Comparison of ENCODE assay signal across 8 cellular contexts in genomic region chr6:58000233-58000632, GRCh38.
A peak's percentile ranks its signal among the peaks of the same experiment; 100 is the strongest.
DNase-seq lines count a peak whose midpoint lies in the region; ATAC-seq, FAIRE-seq and TF ChIP-seq lines count a peak whose summit lies in the region.
"Not testable (repeated sequence)": the region's sequence is repeated elsewhere in the genome, so short reads cannot be mapped to it uniquely, and the experiment has no call there.

No MANE protein-coding gene starts in this region.

- not testable (repeated sequence) for H3K27ac ChIP-seq in MM.1S (ENCODE audit: low read length); GM12878 (ENCODE audit: control insufficient read depth, insufficient read depth)

- not testable (repeated sequence) for H3K4me2 ChIP-seq in MM.1S (ENCODE audit: low read depth, low read length); GM12878 (ENCODE audit: control insufficient read depth, insufficient read depth)

- TF ChIP-seq CTCF in GM12865 (IDR thresholded peaks at IDR 0.05; ENCODE audit: insufficient read depth, low read depth, low read length, missing control alignments); MM.1S (IDR thresholded peaks at IDR 0.05; ENCODE audit: low read length); GM12878 (IDR thresholded peaks at IDR 0.05 in 2 of 3, conservative IDR thresholded peaks at IDR 0.05 in 1 of 3; ENCODE audit: control insufficient read depth in 2 of 3, extremely low read depth in 1 of 3, insufficient read depth in 1 of 3, low read depth in 3 of 3, low read length in 3 of 3); bronchial epithelial cell (IDR thresholded peaks at IDR 0.05; ENCODE audit: insufficient read depth, low read length, severe bottlenecking): not testable (repeated sequence)

- not testable (repeated sequence) for TF ChIP-seq POLR2A in GM12891 (IDR thresholded peaks at IDR 0.05; ENCODE audit: low read depth, low read length); GM12878 (IDR thresholded peaks at IDR 0.05; ENCODE audit: low read depth, low read length)

- intact Hi-C loops in GM12878 (cut with micrococcal nuclease; ENCODE audit: unreplicated experiment) = not testable (repeated sequence)

- H3K36me3 ChIP-seq in MM.1S (replicated peaks; ENCODE audit: insufficient read depth, low read length); GM12878 (ENCODE audit: control insufficient read depth in 2 of 2, insufficient read depth in 2 of 2, low read length in 1 of 2); bronchial epithelial cell (ENCODE audit: control insufficient read depth, insufficient read depth, low read length): not testable (repeated sequence)

- H3K9ac ChIP-seq in MM.1S (ENCODE audit: low read length); GM12878 (ENCODE audit: control insufficient read depth, insufficient read depth, low read length): not testable (repeated sequence)

- TF ChIP-seq EP300 in GM12878 (IDR thresholded peaks at IDR 0.05; ENCODE audit: borderline replicate concordance in 1 of 2, control insufficient read depth in 1 of 2, low read depth in 2 of 2, low read length in 2 of 2) = not testable (repeated sequence)

- H3F3A ChIP-seq in MM.1S (ENCODE audit: insufficient read depth, low read length) = not testable (repeated sequence)

- H3K4me3 ChIP-seq in GM12865 (ENCODE audit: low read depth, low read length); MM.1S (ENCODE audit: low read length); GM12878; bronchial epithelial cell (ENCODE audit: low read depth, low read length): not testable (repeated sequence)

- CTCF ChIA-PET in GM12878 (lab: Yijun Ruan, JAX) = not testable (repeated sequence)

- not testable (repeated sequence) for H3K79me2 ChIP-seq in MM.1S (ENCODE audit: low read length); GM12878 (ENCODE audit: control insufficient read depth, insufficient read depth, low read length)

- H3K9me2 ChIP-seq in MM.1S (replicated peaks; ENCODE audit: insufficient read depth, low read length) = not testable (repeated sequence)

- not testable (repeated sequence) for H3K4me1 ChIP-seq in MM.1S (ENCODE audit: low read length); GM12878 (ENCODE audit: control insufficient read depth, insufficient read depth, low read length)

- not testable (repeated sequence) for H3K9me3 ChIP-seq in MM.1S (replicated peaks; ENCODE audit: insufficient read depth, low read length); GM12878 (replicated peaks; ENCODE audit: control insufficient read depth, insufficient read depth, low read length)

- ATAC-seq in GM18867 (IDR thresholded peaks at IDR 0.05; ENCODE audit: unreplicated experiment) (peak; percentile 43), GM18868 (IDR thresholded peaks at IDR 0.05; ENCODE audit: unreplicated experiment) (peak; percentile 61), GM21360 (IDR thresholded peaks at IDR 0.05; ENCODE audit: unreplicated experiment) (peak; percentile 59), GM12878 (peak; percentile 70)

- 0% methylated on average over 5 of the region's 6 CpGs for WGBS in GM12878 (ENCODE audit: insufficient coverage, insufficient replicate concordance, low lambda C conversion rate, missing lambda C conversion rate)

- peak; percentile 33 for FAIRE-seq in GM12891 (lab: Jason Lieb, UNC)
- not testable (repeated sequence) for FAIRE-seq in GM12878 (lab: Jason Lieb, UNC)
- peak; percentile 62 for FAIRE-seq in bronchial epithelial cell (lab: Jason Lieb, UNC)

- BruUV-seq in GM12878 (replicated peaks; lab: Mats Ljungman, UMichigan) = not testable (repeated sequence)

- SMC1A ChIA-PET in GM12878 (lab: Charles Lee; ENCODE audit: uncharacterized antibody, unreplicated experiment) = not testable (repeated sequence)

- in situ Hi-C loops in GM12878 (cut with MboI) = not testable (repeated sequence)

- DNase-seq in GM12865 (ENCODE audit: low read depth) (peak; percentile 19), MM.1S (peak; percentile 24)
- not testable (repeated sequence) for DNase-seq in GM12891 (ENCODE audit: insufficient read length, low spot score); GM12878 (ENCODE audit: low read depth, low spot score); bronchial epithelial cell (ENCODE audit: low read depth)

- not testable (repeated sequence) for H2AFZ ChIP-seq in MM.1S (ENCODE audit: low read length); GM12878 (ENCODE audit: control insufficient read depth, low read depth, low read length)

- POLR2A ChIA-PET in GM12878 (lab: Charles Lee) = not testable (repeated sequence)

- H3K27me3 ChIP-seq in MM.1S (replicated peaks; ENCODE audit: insufficient read depth, low read length); GM12878 (replicated peaks in 1 of 2; ENCODE audit: control insufficient read depth in 2 of 2, insufficient read depth in 2 of 2, low read length in 1 of 2); bronchial epithelial cell (ENCODE audit: control insufficient read depth, insufficient read depth, low read length): not testable (repeated sequence)

- RAD21 ChIA-PET in GM12878 (lab: Charles Lee; ENCODE audit: unreplicated experiment) = not testable (repeated sequence)

- H4K20me1 ChIP-seq in MM.1S (ENCODE audit: insufficient read depth, low read length); GM12878 (ENCODE audit: control insufficient read depth, insufficient read depth): not testable (repeated sequence)

- TF ChIP-seq RAD21 in GM12878 (IDR thresholded peaks at IDR 0.05; ENCODE audit: insufficient read depth, low read depth, low read length) = not testable (repeated sequence)
